In genomic region chr6:44487002-44487401, GRCh38 we compare ENCODE assay signal across 21 cellular contexts.
"Had no signal": no experiment of that assay in that cellular context is flagged by ENCODE, and none has a peak within 500 bp of the region (broad histone marks: within the 10 kb centered on the region; RNA-seq: fewer than 3 reads in every experiment).

No MANE protein-coding gene starts in this region.

- H3K27me3 ChIP-seq: ascending aorta, brain microvascular endothelial cell, testis, transverse colon had no signal

- H3K9me3 ChIP-seq: ascending aorta, left lung, lower lobe of right lung, spleen, testis, transverse colon had no signal

- DNase-seq: activated CD4-positive, alpha-beta T cell treated with anti-CD3 and anti-CD28 coated beads for 36 hours; activated CD4-positive, CD25-positive, alpha-beta regulatory T cell; activated naive CD4-positive, alpha-beta T cell treated with anti-CD3 and anti-CD28 coated beads, Interleukin-2, amount 10 ng/mL, durations not matched to agents 7 days and 5 days; activated naive CD8-positive, alpha-beta T cell treated with anti-CD3 and anti-CD28 coated beads, Interleukin-2, amount 10 ng/mL, durations not matched to agents 7 days and 5 days; activated T-cell treated with anti-CD3 and anti-CD28 coated beads for 4 hours; activated T-cell treated with anti-CD3 and anti-CD28 coated beads, Interleukin-2, amount 50 U/mL, for 72 hours; brain microvascular endothelial cell; endodermal cell; left lung; lower lobe of right lung; mesenchymal stem cell; posterior cingulate gyrus; right cardiac atrium; spleen; stimulated activated naive CD4-positive, alpha-beta T cell treated with Interleukin-2 at 50 U/mL for 16 hours; T-helper 1 cell; testis; transverse colon had no signal

- FAIRE-seq: frontal cortex had no signal

- H3K27ac ChIP-seq: ascending aorta, brain microvascular endothelial cell, coronary artery, left lung, lower lobe of right lung, spleen, testis, transverse colon had no signal

- H3K4me3 ChIP-seq: ascending aorta, coronary artery, left lung, lower lobe of right lung, spleen, testis, transverse colon had no signal

- H3K36me3 ChIP-seq: ascending aorta, brain microvascular endothelial cell, left lung, lower lobe of right lung, spleen, transverse colon had no signal

- H3K4me1 ChIP-seq: lower lobe of right lung, spleen had no signal
